Comparison of ENCODE assay signal across 1 cellular context in genomic region chr9:91361294-91362201, GRCh38.
TF ChIP-seq lines count a peak whose summit lies in the region.

A gene with protein sequence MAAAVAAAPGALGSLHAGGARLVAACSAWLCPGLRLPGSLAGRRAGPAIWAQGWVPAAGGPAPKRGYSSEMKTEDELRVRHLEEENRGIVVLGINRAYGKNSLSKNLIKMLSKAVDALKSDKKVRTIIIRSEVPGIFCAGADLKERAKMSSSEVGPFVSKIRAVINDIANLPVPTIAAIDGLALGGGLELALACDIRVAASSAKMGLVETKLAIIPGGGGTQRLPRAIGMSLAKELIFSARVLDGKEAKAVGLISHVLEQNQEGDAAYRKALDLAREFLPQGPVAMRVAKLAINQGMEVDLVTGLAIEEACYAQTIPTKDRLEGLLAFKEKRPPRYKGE (minus strand): TSS chr9:91361918. CDS start chr9:91361889, 29 bp downstream.

TF ChIP-seq in IMR-90, 13 proteins besides CTCF, POLR2A, EP300 and RAD21:
- TF ChIP-seq NFE2L2 (IDR thresholded peaks at IDR 0.05; ENCODE audit: low read depth, low read length) = no peak
- TF ChIP-seq MAZ (IDR thresholded peaks at IDR 0.05; ENCODE audit: borderline replicate concordance, low read depth, low read length) = peak; percentile 96; the same call in 1 of the 2 replicates
- TF ChIP-seq, protein P1, sequence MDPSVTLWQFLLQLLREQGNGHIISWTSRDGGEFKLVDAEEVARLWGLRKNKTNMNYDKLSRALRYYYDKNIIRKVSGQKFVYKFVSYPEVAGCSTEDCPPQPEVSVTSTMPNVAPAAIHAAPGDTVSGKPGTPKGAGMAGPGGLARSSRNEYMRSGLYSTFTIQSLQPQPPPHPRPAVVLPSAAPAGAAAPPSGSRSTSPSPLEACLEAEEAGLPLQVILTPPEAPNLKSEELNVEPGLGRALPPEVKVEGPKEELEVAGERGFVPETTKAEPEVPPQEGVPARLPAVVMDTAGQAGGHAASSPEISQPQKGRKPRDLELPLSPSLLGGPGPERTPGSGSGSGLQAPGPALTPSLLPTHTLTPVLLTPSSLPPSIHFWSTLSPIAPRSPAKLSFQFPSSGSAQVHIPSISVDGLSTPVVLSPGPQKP (IDR thresholded peaks at IDR 0.05; ENCODE audit: borderline replicate concordance, low read depth, low read length) = no peak
- TF ChIP-seq MXI1 (IDR thresholded peaks at IDR 0.05; ENCODE audit: borderline replicate concordance, low read depth, low read length) = peak; percentile 87; the same call in 1 of the 2 replicates
